20 cellular contexts compared by ENCODE assay signal in genomic region chr10:117135026-117135372, GRCh38. TPM values are rescaled to one million over a fixed set of nuclear protein-coding genes. Genes with fewer than 3 reads are reported as not detected.
A peak's percentile ranks its signal among the peaks of the same experiment; 100 is the strongest.
DNase-seq lines count a peak whose midpoint lies in the region; ATAC-seq and TF ChIP-seq lines count a peak whose summit lies in the region.
"Had no signal": no experiment of that assay in that cellular context is flagged by ENCODE, and none has a peak within 500 bp of the region (broad histone marks: within the 10 kb centered on the region; RNA-seq: fewer than 3 reads in every experiment).

No MANE protein-coding gene starts in this region.

- H3K27ac ChIP-seq in CD8-positive, alpha-beta T cell (ENCODE audit: low read depth, low read length) = no peak overlapping the region
- H3K27ac ChIP-seq in WERI-Rb-1 (peak overlapping the region; percentile 75), thyroid gland (no peak overlapping the region)
- H3K27ac ChIP-seq: heart left ventricle, sigmoid colon, uterus had no signal

- no peak overlapping the region for H3K4me3 ChIP-seq in CD8-positive, alpha-beta T cell (ENCODE audit: low read depth, low read length)
- H3K4me3 ChIP-seq in WERI-Rb-1 (ENCODE audit: low read depth, low read length) = no peak overlapping the region
- peak overlapping the region; percentile 8 for H3K4me3 ChIP-seq in iPS-11a (ENCODE audit: low read depth, low read length)
- H3K4me3 ChIP-seq in thyroid gland (replicated peaks in 1 of 3) = no peak overlapping the region
- H3K4me3 ChIP-seq: sigmoid colon, uterus had no signal

- peaks cover 44% of the 10 kb centered on the region for H3K27me3 ChIP-seq in CD8-positive, alpha-beta T cell (ENCODE audit: insufficient read depth, low read length)
- H3K27me3 ChIP-seq in WERI-Rb-1 (ENCODE audit: insufficient read depth, low read depth, severe bottlenecking) (peaks cover 10% of the 10 kb centered on the region), thyroid gland (peaks cover 42% of the 10 kb centered on the region)

- H3K9me3 Mint-ChIP-seq in CD8-positive, alpha-beta T cell = no peaks in the 10 kb centered on the region
- H3K9me3 Mint-ChIP-seq in neural crest cell = no peaks in the 10 kb centered on the region
- H3K9me3 Mint-ChIP-seq: activated CD4-positive, alpha-beta memory T cell treated with anti-CD3 and anti-CD28 coated beads for 36 hours had no signal

- intact Hi-C loops in CD8-positive, alpha-beta T cell (cut with DNase I, micrococcal nuclease) = no loop called here
- intact Hi-C loops in thyroid gland (cut with DNase I) = no loop called here

- no peaks in the 10 kb centered on the region for H3K36me3 Mint-ChIP-seq in CD8-positive, alpha-beta T cell
- H3K36me3 Mint-ChIP-seq in neural crest cell (ENCODE audit: low read depth) = no peaks in the 10 kb centered on the region
- H3K36me3 Mint-ChIP-seq: activated CD4-positive, alpha-beta memory T cell treated with anti-CD3 and anti-CD28 coated beads for 36 hours had no signal

- H3K27me3 Mint-ChIP-seq in CD8-positive, alpha-beta T cell (ENCODE audit: low read depth) = peaks cover 68% of the 10 kb centered on the region
- H3K27me3 Mint-ChIP-seq in neural crest cell (ENCODE audit: low read depth) = peaks cover 91% of the 10 kb centered on the region

- no peaks in the 10 kb centered on the region for H3K36me3 ChIP-seq in CD8-positive, alpha-beta T cell (ENCODE audit: insufficient read depth, low read length)
- peaks cover 4% of the 10 kb centered on the region for H3K36me3 ChIP-seq in WERI-Rb-1
- no peaks in the 10 kb centered on the region for H3K36me3 ChIP-seq in thyroid gland
- H3K36me3 ChIP-seq: heart left ventricle, sigmoid colon, uterus had no signal

- peaks cover 39% of the 10 kb centered on the region for H3K4me1 Mint-ChIP-seq in CD8-positive, alpha-beta T cell (ENCODE audit: low read depth)
- peaks cover 50% of the 10 kb centered on the region for H3K4me1 Mint-ChIP-seq in neural crest cell

- TF ChIP-seq POLR2A in thyroid gland (IDR thresholded peaks at IDR 0.05) = no peak

- H3K27ac Mint-ChIP-seq in CD8-positive, alpha-beta T cell = no peak overlapping the region
- no peak overlapping the region for H3K27ac Mint-ChIP-seq in neural crest cell (ENCODE audit: unreplicated experiment)
- H3K27ac Mint-ChIP-seq: activated CD4-positive, alpha-beta memory T cell treated with anti-CD3 and anti-CD28 coated beads for 36 hours had no signal

- ATAC-seq in CD8-positive, alpha-beta T cell = no peak
- ATAC-seq in HG02759 (IDR thresholded peaks at IDR 0.05; ENCODE audit: unreplicated experiment) (no peak), omental fat pad (ENCODE audit: low FRiP score) (no peak)

- POLR2A ChIA-PET in CD8-positive, alpha-beta T cell (lab: Charles Lee) = no interaction called here

- H3K4me3 Mint-ChIP-seq in CD8-positive, alpha-beta T cell = peak overlapping the region; percentile 15
- peak overlapping the region; percentile 77 for H3K4me3 Mint-ChIP-seq in neural crest cell
- H3K4me3 Mint-ChIP-seq: activated CD4-positive, alpha-beta memory T cell treated with anti-CD3 and anti-CD28 coated beads for 36 hours had no signal

- no peak for TF ChIP-seq CTCF in CD8-positive, alpha-beta T cell (IDR thresholded peaks at IDR 0.05)
- no peak for TF ChIP-seq CTCF in WERI-Rb-1 (IDR thresholded peaks at IDR 0.05; ENCODE audit: low read depth, low read length)
- no peak for TF ChIP-seq CTCF in neural crest cell (conservative IDR thresholded peaks at IDR 0.05)
- TF ChIP-seq CTCF in thyroid gland (IDR thresholded peaks at IDR 0.05) = no peak
- no peak for TF ChIP-seq CTCF in omental fat pad (IDR thresholded peaks at IDR 0.05)

- 81 to 82% methylated on average over 6 of the region's 6 CpGs for WGBS in thyroid gland, 2 donors

- DNase-seq in CD8-positive, alpha-beta T cell = no peak
- DNase-seq in WERI-Rb-1 (no peak), neural crest cell (ENCODE audit: low read depth, low spot score) (no peak), thyroid gland (no peak), omental fat pad (ENCODE audit: low spot score) (no peak), AG20443 (ENCODE audit: low spot score) (no peak)
- DNase-seq: activated CD4-positive, alpha-beta memory T cell treated with anti-CD3 and anti-CD28 coated beads for 36 hours; activated naive CD4-positive, alpha-beta T cell; heart left ventricle; KBM-7; kidney; mammary epithelial cell; MM.1S; NCI-H748 treated with DMSO at 0.1 percent for 48 hours; sigmoid colon; uterus had no signal

- no peaks in the 10 kb centered on the region for H3K9me3 ChIP-seq in CD8-positive, alpha-beta T cell (ENCODE audit: low read length)
- H3K9me3 ChIP-seq in WERI-Rb-1 (ENCODE audit: severe bottlenecking) (no peaks in the 10 kb centered on the region), thyroid gland (no peaks in the 10 kb centered on the region)
- H3K9me3 ChIP-seq: heart left ventricle, sigmoid colon, uterus had no signal

- peaks cover 28% of the 10 kb centered on the region for H3K4me1 ChIP-seq in CD8-positive, alpha-beta T cell (ENCODE audit: insufficient read depth, low read length)
- H3K4me1 ChIP-seq in thyroid gland = peaks cover 20 to 28% of the 10 kb centered on the region in 2 donors

- CTCF ChIA-PET in CD8-positive, alpha-beta T cell (lab: Charles Lee) = interaction anchor here (1.5 to 1.7 kb wide), 2 partner anchors 33 to 40 kb away, joined by 3 read pairs; no protein-coding TSS in a partner anchor

RNA-seq across cellular contexts. Expression of gene VAX1, which starts 3.1 kb away (rescaled TPM):
- total RNA-seq in CD8-positive, alpha-beta T cell = not detected
- total RNA-seq in neural crest cell = 0.16 and 0.23 TPM in 2 replicates
- not detected for total RNA-seq in thyroid gland
- total RNA-seq in omental fat pad = not detected
- total RNA-seq: activated CD4-positive, alpha-beta memory T cell treated with anti-CD3 and anti-CD28 coated beads for 36 hours; cardiac septum; heart left ventricle; kidney; mammary epithelial cell; sigmoid colon; subcutaneous adipose tissue; uterus had no signal
